Comparison of ENCODE assay signal across 8 cellular contexts in the genomic region with DNA sequence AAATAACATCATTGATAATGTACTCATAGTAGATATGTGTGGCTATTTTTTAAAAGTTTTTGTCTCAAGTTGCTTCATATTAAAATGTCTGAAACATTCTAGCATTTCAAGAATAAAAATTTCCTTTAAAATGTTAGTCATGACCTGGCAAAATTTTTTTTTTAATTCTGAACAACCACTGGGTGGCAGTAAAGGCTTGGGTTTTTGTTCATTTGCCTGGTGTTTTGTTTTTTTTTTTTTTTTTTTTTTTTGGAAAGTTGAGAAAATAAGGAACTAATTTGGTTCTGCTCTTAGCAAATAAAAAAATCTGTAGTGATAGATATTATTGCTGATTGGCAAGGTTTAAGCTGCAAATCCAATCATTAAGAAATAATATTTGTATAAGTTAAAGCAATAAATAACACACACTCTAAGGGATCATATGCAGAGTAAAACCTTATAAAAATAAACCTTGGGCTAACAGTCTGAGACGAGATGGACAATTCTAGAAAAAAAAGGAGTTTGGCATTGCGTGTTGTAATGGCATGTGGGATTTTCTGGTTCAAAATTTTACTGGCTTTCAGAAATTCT.
DNase-seq lines count a peak whose midpoint lies in the region; ATAC-seq, FAIRE-seq and TF ChIP-seq lines count a peak whose summit lies in the region.

No MANE protein-coding gene starts in this region.

- H3K9me3 ChIP-seq in right atrium auricular region, result no peaks in the 10 kb centered on the region
- no peaks in the 10 kb centered on the region for H3K9me3 ChIP-seq in right cardiac atrium (ENCODE audit: control insufficient read depth, low read length)

- ATAC-seq in right cardiac atrium (no peak), GM18858 (IDR thresholded peaks at IDR 0.05; ENCODE audit: unreplicated experiment) (no peak), GM19324 (IDR thresholded peaks at IDR 0.05; ENCODE audit: low FRiP score, unreplicated experiment) (no peak)

- DNase-seq in right atrium auricular region (ENCODE audit: low spot score) (no peak), right cardiac atrium (no peak), NB4 (ENCODE audit: low read depth) (peak; percentile 50), bronchial epithelial cell (ENCODE audit: low read depth) (peak; percentile 41), midbrain (lab: John Stamatoyannopoulos, UW) (peak; percentile 31), HuH-7 (ENCODE audit: low spot score) (no peak)

- no peak for FAIRE-seq in bronchial epithelial cell (lab: Jason Lieb, UNC)

- intact Hi-C loops in right cardiac atrium (cut with DNase I), result loop anchor here in 2 of 4 donors (5.0 kb wide), 1 partner anchor 267 kb away; no protein-coding TSS in a partner anchor

- no peak for TF ChIP-seq POLR2A in NB4 (IDR thresholded peaks at IDR 0.05; ENCODE audit: extremely low read depth, insufficient read length)

- H3K4me3 ChIP-seq in right atrium auricular region (no peak overlapping the region), right cardiac atrium (ENCODE audit: low read length) (no peak overlapping the region), NB4 (ENCODE audit: low read depth, low read length) (no peak overlapping the region), bronchial epithelial cell (ENCODE audit: low read depth, low read length) (no peak overlapping the region)

- H3K27ac ChIP-seq in right atrium auricular region (no peak overlapping the region), right cardiac atrium (ENCODE audit: low read length) (no peak overlapping the region)

- 15% methylated on average over 2 of the region's 2 CpGs for WGBS in right cardiac atrium

- H3K27me3 ChIP-seq in right atrium auricular region (no peaks in the 10 kb centered on the region), right cardiac atrium (ENCODE audit: control insufficient read depth, insufficient read depth) (no peaks in the 10 kb centered on the region), bronchial epithelial cell (ENCODE audit: control insufficient read depth, insufficient read depth, low read length) (no peaks in the 10 kb centered on the region)

- TF ChIP-seq CTCF in right atrium auricular region (IDR thresholded peaks at IDR 0.05) (peak; percentile 34 to 61), NB4 (IDR thresholded peaks at IDR 0.05; ENCODE audit: low read depth, low read length) (no peak), bronchial epithelial cell (IDR thresholded peaks at IDR 0.05; ENCODE audit: insufficient read depth, low read length, severe bottlenecking) (peak; percentile 13)

- H3K4me1 ChIP-seq in right atrium auricular region (no peaks in the 10 kb centered on the region), right cardiac atrium (ENCODE audit: control insufficient read depth, insufficient read depth, low read length) (no peaks in the 10 kb centered on the region)

- H3K36me3 ChIP-seq in right atrium auricular region (no peaks in the 10 kb centered on the region), bronchial epithelial cell (ENCODE audit: control insufficient read depth, insufficient read depth, low read length) (no peaks in the 10 kb centered on the region)

Comparison
In these comparisons a context has a peak if more than half of its experiments do, and no peak if none do; other contexts are left out.
1. DNase-seq: peak in NB4 (single experiment), bronchial epithelial cell (single experiment) and midbrain (single experiment); none in right atrium auricular region (single experiment), right cardiac atrium (0 of 3) and HuH-7 (single experiment).